In genomic region chr7:2166625-2167280, GRCh38 we compare ENCODE assay signal across 15 cellular contexts.
DNase-seq lines count a peak whose midpoint lies in the region; ATAC-seq and TF ChIP-seq lines count a peak whose summit lies in the region.
"Had no signal": no experiment of that assay in that cellular context is flagged by ENCODE, and none has a peak within 500 bp of the region (broad histone marks: within the 10 kb centered on the region; RNA-seq: fewer than 3 reads in every experiment).

No MANE protein-coding gene starts in this region.

- no peaks in the 10 kb centered on the region for H3K9me3 ChIP-seq in lower lobe of right lung

- no peak for TF ChIP-seq CTCF in GM20000 (IDR thresholded peaks at IDR 0.05; ENCODE audit: extremely low read depth, missing control alignments)
- no peak for TF ChIP-seq CTCF in coronary artery (IDR thresholded peaks at IDR 0.05)
- TF ChIP-seq CTCF in lower lobe of right lung (IDR thresholded peaks at IDR 0.05): no peak

- H3K27ac ChIP-seq in coronary artery (no peak overlapping the region), lower lobe of right lung (peak overlapping the region; percentile 6)

- H3K4me3 ChIP-seq in coronary artery (no peak overlapping the region), lower lobe of right lung (no peak overlapping the region)

- H3K4me1 Mint-ChIP-seq in stimulated activated naive B cell treated with anti-CD40 and anti-IgM and Interleukin-4, amounts not matched to agents 10 μg/mL and 1 μg/mL and 100 μg/mL, for 72 hours: peaks cover 15 to 24% of the 10 kb centered on the region in 2 donors

- ATAC-seq in lower lobe of right lung: peak; percentile 64 to 77
- ATAC-seq in stimulated activated naive B cell treated with anti-CD40 and anti-IgM and Interleukin-4, amounts not matched to agents 10 μg/mL and 1 μg/mL and 100 μg/mL, for 72 hours (replicated peaks): no peak
- ATAC-seq: activated T-cell treated with anti-CD3 and anti-CD28 coated beads, Interleukin-2, amount 50 U/mL, for 4 hours had no signal

- peak overlapping the region; percentile 37 for H3K27ac Mint-ChIP-seq in stimulated activated naive B cell treated with anti-CD40 and anti-IgM and Interleukin-4, amounts not matched to agents 10 μg/mL and 1 μg/mL and 100 μg/mL, for 72 hours
- H3K27ac Mint-ChIP-seq: mesothelial cell of epicardium, progenitor cell of endocrine pancreas had no signal

- no peaks in the 10 kb centered on the region for H3K27me3 ChIP-seq in lower lobe of right lung (ENCODE audit: low read depth)

- H3K4me1 ChIP-seq in lower lobe of right lung: peaks cover 7% of the 10 kb centered on the region

- H3K36me3 Mint-ChIP-seq in stimulated activated naive B cell treated with anti-CD40 and anti-IgM and Interleukin-4, amounts not matched to agents 10 μg/mL and 1 μg/mL and 100 μg/mL, for 72 hours: peaks cover 47 to 72% of the 10 kb centered on the region in 2 donors

- no peaks in the 10 kb centered on the region for H3K36me3 ChIP-seq in lower lobe of right lung

- intact Hi-C loops in lower lobe of right lung (cut with DNase I): no loop called here

- H3K27me3 Mint-ChIP-seq in stimulated activated naive B cell treated with anti-CD40 and anti-IgM and Interleukin-4, amounts not matched to agents 10 μg/mL and 1 μg/mL and 100 μg/mL, for 72 hours: no peaks in the 10 kb centered on the region
- H3K27me3 Mint-ChIP-seq: progenitor cell of endocrine pancreas had no signal

- H3K9me3 Mint-ChIP-seq in stimulated activated naive B cell treated with anti-CD40 and anti-IgM and Interleukin-4, amounts not matched to agents 10 μg/mL and 1 μg/mL and 100 μg/mL, for 72 hours: no peaks in the 10 kb centered on the region
- H3K9me3 Mint-ChIP-seq: activated T-cell treated with anti-CD3 and anti-CD28 coated beads, Interleukin-2, amount 50 U/mL, for 4 hours; mesothelial cell of epicardium had no signal

- no peak overlapping the region for H3K4me3 Mint-ChIP-seq in stimulated activated naive B cell treated with anti-CD40 and anti-IgM and Interleukin-4, amounts not matched to agents 10 μg/mL and 1 μg/mL and 100 μg/mL, for 72 hours
- H3K4me3 Mint-ChIP-seq: activated T-cell treated with anti-CD3 and anti-CD28 coated beads, Interleukin-2, amount 50 U/mL, for 4 hours; mesothelial cell of epicardium had no signal

- DNase-seq in GM20000 (ENCODE audit: low spot score) (peak; percentile 19), coronary artery (ENCODE audit: low spot score) (peak; percentile 70), lower lobe of right lung (no peak), NCI-H1694 (lab: John Stamatoyannopoulos, UW) (no peak), NCI-H748 (lab: John Stamatoyannopoulos, UW; ENCODE audit: unreplicated experiment) (no peak), NCI-H1092 treated with DMSO at 0.1 percent for 48 hours (lab: John Stamatoyannopoulos, UW) (no peak), SIG-M5 (lab: John Stamatoyannopoulos, UW) (no peak)
- DNase-seq in stimulated activated naive B cell treated with anti-CD40 and anti-IgM and Interleukin-4, amounts not matched to agents 10 μg/mL and 1 μg/mL and 100 μg/mL, for 72 hours: no peak
- DNase-seq: activated CD4-positive, alpha-beta T cell treated with anti-CD3 and anti-CD28 coated beads, Interleukin-2, amount 50 U/mL, for 1 hour; activated T-cell treated with anti-CD3 and anti-CD28 coated beads, Interleukin-2, amount 50 U/mL, for 4 hours; cortex of kidney; NCI-H2029 treated with DMSO at 0.1 percent for 48 hours; NCI-H774 had no signal

Comparison
In these comparisons a context has a peak if more than half of its experiments do, and no peak if none do; other contexts are left out.
1. DNase-seq: peak in GM20000 (single experiment) and coronary artery (single experiment); none in lower lobe of right lung (single experiment), stimulated activated naive B cell treated with anti-CD40 and anti-IgM and Interleukin-4, amounts not matched to agents 10 μg/mL and 1 μg/mL and 100 μg/mL, for 72 hours (single experiment), NCI-H1694 (single experiment), NCI-H748 (single experiment), NCI-H1092 treated with DMSO at 0.1 percent for 48 hours (single experiment) and SIG-M5 (single experiment).
2. ATAC-seq: peak in lower lobe of right lung (2 of 2); none in stimulated activated naive B cell treated with anti-CD40 and anti-IgM and Interleukin-4, amounts not matched to agents 10 μg/mL and 1 μg/mL and 100 μg/mL, for 72 hours (0 of 2).